ENCODE assay signal across 30 cellular contexts in genomic region chr15:32775103-32775502, GRCh38. TPM values are rescaled to one million over a fixed set of nuclear protein-coding genes. Genes with fewer than 3 reads are reported as not detected.
"Had no signal": no experiment of that assay in that cellular context is flagged by ENCODE, and none has a peak within 500 bp of the region (broad histone marks: within the 10 kb centered on the region; RNA-seq: fewer than 3 reads in every experiment).

No MANE protein-coding gene starts in this region.

- H3K4me1 ChIP-seq: colonic mucosa, right lobe of liver, stomach, tibial artery, upper lobe of right lung had no signal

- ATAC-seq: activated CD4-positive, alpha-beta T cell treated with anti-CD3 and anti-CD28 coated beads for 36 hours; activated CD8-positive, alpha-beta memory T cell treated with anti-CD3 and anti-CD28 coated beads, Interleukin-2, amount 10 ng/mL, durations not matched to agents 7 days and 5 days; activated CD8-positive, alpha-beta T cell treated with anti-CD3 and anti-CD28 coated beads, Interleukin-2, amount 10 ng/mL, durations not matched to agents 7 days and 5 days; activated naive CD4-positive, alpha-beta T cell treated with anti-CD3 and anti-CD28 coated beads, Interleukin-2, amount 50 U/mL, for 72 hours; left colon; right lobe of liver; stimulated activated memory B cell treated with anti-CD40 and anti-IgM and Interleukin-4, amounts not matched to agents 10 μg/mL and 1 μg/mL and 100 μg/mL, for 72 hours; upper lobe of right lung had no signal

- H3K9me3 ChIP-seq: colonic mucosa, neutrophil, ovary, right lobe of liver, upper lobe of right lung had no signal

- H3K4me2 ChIP-seq: smooth muscle cell had no signal

- H3K36me3 ChIP-seq: cardiac muscle cell, colonic mucosa, neutrophil, ovary, right lobe of liver, tibial artery had no signal

- H3K27ac ChIP-seq: cardiac muscle cell, colonic mucosa, neutrophil, ovary, right lobe of liver, stomach, tibial artery, upper lobe of right lung had no signal

- H3K27me3 ChIP-seq: colonic mucosa, neutrophil, ovary, right lobe of liver, stomach, tibial artery, upper lobe of right lung had no signal

- DNase-seq: activated CD4-positive, alpha-beta T cell treated with anti-CD3 and anti-CD28 coated beads for 36 hours; activated CD4-positive, CD25-positive, alpha-beta regulatory T cell; activated CD8-positive, alpha-beta memory T cell treated with anti-CD3 and anti-CD28 coated beads, Interleukin-2, amount 10 ng/mL, durations not matched to agents 7 days and 5 days; activated CD8-positive, alpha-beta T cell treated with anti-CD3 and anti-CD28 coated beads, Interleukin-2, amount 10 ng/mL, durations not matched to agents 7 days and 5 days; activated naive CD4-positive, alpha-beta T cell; activated T-cell treated with anti-CD3 and anti-CD28 coated beads, Interleukin-2, amount 50 U/mL, for 48 hours; cerebellar nuclear complex; colonic mucosa; effector CD8-positive, alpha-beta T cell; head of caudate nucleus; hippocampal formation; kidney; left colon; mammary epithelial cell; naive B cell; nephron progenitor cell; ovary; right lobe of liver; stimulated activated CD4-positive, alpha-beta T cell treated with anti-CD3 and anti-CD28 coated beads, Interleukin-1b, Interleukin-23, amount 100 ng/mL, for 48 hours; stimulated activated CD4-positive, alpha-beta T cell treated with anti-CD3 and anti-CD28 coated beads, Interleukin-4, amount 100 ng/mL, for 4 hours; stimulated activated CD8-positive, alpha-beta memory T cell treated with anti-CD3 and anti-CD28 coated beads, Interleukin-4, amount 100 ng/mL, for 48 hours; stomach; tibial artery; upper lobe of right lung had no signal

- H3K4me3 ChIP-seq: cardiac muscle cell, colonic mucosa, ovary, right lobe of liver, smooth muscle cell, stomach, tibial artery, upper lobe of right lung had no signal

RNA-seq across cellular contexts. Expression of gene GREM1, which starts 57.3 kb away (rescaled TPM):
- total RNA-seq: activated CD4-positive, alpha-beta T cell treated with anti-CD3 and anti-CD28 coated beads for 36 hours; activated CD8-positive, alpha-beta memory T cell treated with anti-CD3 and anti-CD28 coated beads, Interleukin-2, amount 10 ng/mL, durations not matched to agents 7 days and 5 days; activated CD8-positive, alpha-beta T cell treated with anti-CD3 and anti-CD28 coated beads, Interleukin-2, amount 10 ng/mL, durations not matched to agents 7 days and 5 days; activated naive CD4-positive, alpha-beta T cell treated with anti-CD3 and anti-CD28 coated beads, Interleukin-2, amount 50 U/mL, for 72 hours; activated T-helper 2 cell treated with anti-CD3 and anti-CD28 coated beads, Interferon-gamma antibody, Interleukin-2, Interleukin-4, amounts not matched to agents 10 μg/mL and 5 μg/mL and 100 μg/mL, durations not matched to agents 14 hours and 24 hours and 36 hours had no signal
- polyA plus RNA-seq: cardiac muscle cell had no signal
